ENCODE assay signal across 20 cellular contexts in genomic region chr20:63828124-63828523, GRCh38. TPM values are rescaled to one million over a fixed set of nuclear protein-coding genes. Genes with fewer than 3 reads are reported as not detected.
"Had no signal": no experiment of that assay in that cellular context is flagged by ENCODE, and none has a peak within 500 bp of the region (broad histone marks: within the 10 kb centered on the region; RNA-seq: fewer than 3 reads in every experiment).

No MANE protein-coding gene starts in this region.

- DNase-seq: activated CD4-positive, alpha-beta T cell treated with anti-CD3 and anti-CD28 coated beads for 36 hours; activated CD8-positive, alpha-beta memory T cell treated with anti-CD3 and anti-CD28 coated beads, Interleukin-2, amount 50 U/mL, for 4 hours; activated CD8-positive, alpha-beta T cell treated with anti-CD3 and anti-CD28 coated beads for 36 hours; activated naive CD8-positive, alpha-beta T cell treated with anti-CD3 and anti-CD28 coated beads, Interleukin-2, amount 10 ng/mL, durations not matched to agents 7 days and 5 days; activated T-cell treated with anti-CD3 and anti-CD28 coated beads, Interleukin-2, amount 50 U/mL, for 72 hours; anterior cingulate cortex; caudate nucleus; effector CD8-positive, alpha-beta T cell; hippocampal formation; kidney glomerular epithelial cell; lower lobe of right lung; naive B cell; ovary; SJCRH30; T1000 had no signal

- H3K36me3 ChIP-seq: lower lobe of right lung, ovary, SJCRH30, tibial nerve had no signal

- H3K27me3 ChIP-seq: ovary had no signal

- H3K27ac ChIP-seq: lower lobe of right lung, ovary, SJCRH30, skin epidermis had no signal

- ATAC-seq: activated CD4-positive, alpha-beta T cell treated with anti-CD3 and anti-CD28 coated beads for 36 hours; activated CD8-positive, alpha-beta T cell treated with anti-CD3 and anti-CD28 coated beads for 36 hours; activated T-cell treated with anti-CD3 and anti-CD28 coated beads, Interleukin-2, amount 50 U/mL, for 72 hours; lower lobe of right lung had no signal

- H3K4me3 Mint-ChIP-seq: activated CD4-positive, alpha-beta T cell treated with anti-CD3 and anti-CD28 coated beads for 36 hours; activated CD8-positive, alpha-beta T cell treated with anti-CD3 and anti-CD28 coated beads for 36 hours; activated naive CD8-positive, alpha-beta T cell treated with anti-CD3 and anti-CD28 coated beads, Interleukin-2, amount 10 ng/mL, durations not matched to agents 7 days and 5 days had no signal

- H3K9me3 Mint-ChIP-seq: activated CD8-positive, alpha-beta T cell treated with anti-CD3 and anti-CD28 coated beads for 36 hours; activated naive CD8-positive, alpha-beta T cell treated with anti-CD3 and anti-CD28 coated beads, Interleukin-2, amount 10 ng/mL, durations not matched to agents 7 days and 5 days; activated T-cell treated with anti-CD3 and anti-CD28 coated beads, Interleukin-2, amount 50 U/mL, for 72 hours; naive B cell had no signal

- H3K9me3 ChIP-seq: lower lobe of right lung, ovary, SJCRH30, tibial nerve had no signal

- H3K27ac Mint-ChIP-seq: activated CD4-positive, alpha-beta T cell treated with anti-CD3 and anti-CD28 coated beads for 36 hours; activated CD8-positive, alpha-beta T cell treated with anti-CD3 and anti-CD28 coated beads for 36 hours; activated naive CD8-positive, alpha-beta T cell treated with anti-CD3 and anti-CD28 coated beads, Interleukin-2, amount 10 ng/mL, durations not matched to agents 7 days and 5 days; activated T-cell treated with anti-CD3 and anti-CD28 coated beads, Interleukin-2, amount 50 U/mL, for 72 hours; naive B cell had no signal

- H3K4me3 ChIP-seq: ovary, SJCRH30, skin epidermis had no signal

RNA-seq across cellular contexts. Expression of gene ABHD16B, which starts 33.2 kb away (rescaled TPM):
- total RNA-seq: activated CD8-positive, alpha-beta T cell treated with anti-CD3 and anti-CD28 coated beads for 36 hours; activated naive CD8-positive, alpha-beta T cell treated with anti-CD3 and anti-CD28 coated beads, Interleukin-2, amount 10 ng/mL, durations not matched to agents 7 days and 5 days; fibroblast of lung; frontal cortex; lower lobe of right lung; ovary; renal cortical epithelial cell; SJCRH30; tibial nerve had no signal
- polyA plus RNA-seq: fibroblast of lung had no signal
